ENCODE assay signal across 1 cellular context in genomic region chr20:4162766-4163165, GRCh38.
TF ChIP-seq lines count a peak whose summit lies in the region.

No MANE protein-coding gene starts in this region.

TF ChIP-seq in H1, 55 proteins besides CTCF, POLR2A, EP300 and RAD21:
- no peak for TF ChIP-seq USF2 (IDR thresholded peaks at IDR 0.05; ENCODE audit: low read length)
- TF ChIP-seq SP2 (IDR thresholded peaks at IDR 0.05; ENCODE audit: low read length): no peak
- TF ChIP-seq SRF (IDR thresholded peaks at IDR 0.05; ENCODE audit: low read depth, low read length): no peak
- no peak for TF ChIP-seq FOSL1 (IDR thresholded peaks at IDR 0.05; ENCODE audit: insufficient read depth, low read depth, low read length)
- TF ChIP-seq TAF7 (optimal IDR thresholded peaks at IDR 0.05; ENCODE audit: borderline replicate concordance, low read depth, low read length): no peak
- TF ChIP-seq SUZ12 (IDR thresholded peaks at IDR 0.05; ENCODE audit: low read length): no peak
- no peak for TF ChIP-seq EGR1 (IDR thresholded peaks at IDR 0.05; ENCODE audit: borderline replicate concordance, low read depth, low read length)
- TF ChIP-seq RNF2 (IDR thresholded peaks at IDR 0.05; ENCODE audit: borderline replicate concordance, low read depth, low read length, missing control alignments, poor library complexity, severe bottlenecking): no peak
- no peak for TF ChIP-seq ATF2 (IDR thresholded peaks at IDR 0.05; ENCODE audit: low read length)
- no peak for TF ChIP-seq GABPA (IDR thresholded peaks at IDR 0.05; ENCODE audit: borderline replicate concordance, insufficient read depth, low read length)
- TF ChIP-seq RBBP5 (IDR thresholded peaks at IDR 0.05; ENCODE audit: borderline replicate concordance, low read depth, low read length): no peak
- no peak for TF ChIP-seq BCL11A (IDR thresholded peaks at IDR 0.05; ENCODE audit: low read depth in 2 of 2, low read length in 2 of 2)
- TF ChIP-seq NANOG (IDR thresholded peaks at IDR 0.05; ENCODE audit: insufficient read depth, low read depth, low read length, poor library complexity, severe bottlenecking): no peak
- no peak for TF ChIP-seq BRCA1 (IDR thresholded peaks at IDR 0.05; ENCODE audit: low read depth, low read length)
- TF ChIP-seq EZH2 (IDR thresholded peaks at IDR 0.05; ENCODE audit: low read depth, low read length, severe bottlenecking): no peak
- no peak for TF ChIP-seq TEAD4 (IDR thresholded peaks at IDR 0.05; ENCODE audit: low read depth, low read length)
- TF ChIP-seq SP4 (IDR thresholded peaks at IDR 0.05; ENCODE audit: low read length): no peak
